Comparison of ENCODE assay signal across 2 cellular contexts in the genomic region with DNA sequence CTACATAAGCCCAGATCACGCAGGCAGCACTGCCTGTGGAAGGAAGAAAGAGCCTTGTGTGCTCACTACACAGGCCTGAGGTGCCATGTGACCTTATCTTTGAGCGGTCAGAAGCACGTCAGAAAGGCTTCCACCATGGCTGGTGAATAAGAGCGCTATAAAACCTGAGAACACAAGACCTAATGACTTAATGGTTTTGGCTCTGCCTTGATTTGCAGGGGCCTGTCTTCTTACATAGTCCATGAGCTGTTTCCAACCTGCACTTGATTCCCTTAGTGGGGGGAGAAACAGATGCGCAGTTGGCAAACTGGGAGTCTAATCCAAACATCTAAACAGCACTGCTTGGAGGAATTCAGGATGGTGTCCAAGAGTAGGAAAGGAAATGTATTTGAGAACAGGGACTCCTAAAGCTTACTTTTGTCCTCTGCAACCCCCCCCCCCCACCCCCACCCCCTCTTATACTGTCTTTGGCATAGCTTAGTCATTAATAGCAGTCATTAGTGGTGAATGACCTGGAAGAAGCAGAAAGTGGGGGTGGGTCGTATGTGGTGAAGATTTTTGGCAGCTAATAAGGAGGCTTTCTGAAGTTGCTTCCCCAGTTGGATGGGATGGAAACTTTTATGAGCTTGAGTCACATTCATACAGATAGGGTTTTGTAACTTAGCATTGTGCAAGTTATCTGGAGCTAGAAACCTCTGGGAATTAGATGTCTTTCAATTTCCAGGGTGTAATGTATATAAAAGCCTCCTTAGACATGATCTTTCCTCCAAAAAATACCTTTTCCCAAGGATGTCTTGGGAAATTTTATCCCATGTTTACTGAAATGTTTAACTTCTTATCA.
TF ChIP-seq lines count a peak whose summit lies in the region.

No MANE protein-coding gene starts in this region.

TF ChIP-seq in SK-N-SH, 30 proteins besides CTCF, POLR2A, EP300 and RAD21:
- TF ChIP-seq, protein P1, sequence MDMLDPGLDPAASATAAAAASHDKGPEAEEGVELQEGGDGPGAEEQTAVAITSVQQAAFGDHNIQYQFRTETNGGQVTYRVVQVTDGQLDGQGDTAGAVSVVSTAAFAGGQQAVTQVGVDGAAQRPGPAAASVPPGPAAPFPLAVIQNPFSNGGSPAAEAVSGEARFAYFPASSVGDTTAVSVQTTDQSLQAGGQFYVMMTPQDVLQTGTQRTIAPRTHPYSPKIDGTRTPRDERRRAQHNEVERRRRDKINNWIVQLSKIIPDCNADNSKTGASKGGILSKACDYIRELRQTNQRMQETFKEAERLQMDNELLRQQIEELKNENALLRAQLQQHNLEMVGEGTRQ (IDR thresholded peaks at IDR 0.05; ENCODE audit: borderline replicate concordance, low read depth, low read length): no peak
- TF ChIP-seq EZH2phosphoT487 (IDR thresholded peaks at IDR 0.05; ENCODE audit: borderline replicate concordance, low read depth): no peak
- TF ChIP-seq TEAD4 (IDR thresholded peaks at IDR 0.05; ENCODE audit: borderline replicate concordance, insufficient read depth): no peak
- TF ChIP-seq RXRA (IDR thresholded peaks at IDR 0.05; ENCODE audit: borderline replicate concordance, low read depth): no peak
- peak; percentile 38; the same call in 1 of the 2 replicates for TF ChIP-seq NFIC (IDR thresholded peaks at IDR 0.05; ENCODE audit: borderline replicate concordance)
- TF ChIP-seq FOSL2 (IDR thresholded peaks at IDR 0.05; ENCODE audit: borderline replicate concordance, low read depth): peak; percentile 38; the same call in 1 of the 2 replicates
- TF ChIP-seq TCF12 (IDR thresholded peaks at IDR 0.05): peak; percentile 42; the same call in 1 of the 2 replicates
- TF ChIP-seq CHD2 (IDR thresholded peaks at IDR 0.05; ENCODE audit: low read length, partially characterized antibody): no peak
TF ChIP-seq in SK-N-SH: peak in this region for 3.

TF ChIP-seq in SK-N-SH treated with all-trans-retinoic acid at 6 μM for 48 hours, 23 proteins besides CTCF, POLR2A, EP300 and RAD21:
- no peak for TF ChIP-seq CREB5 (CRISPR knock-in tag; IDR thresholded peaks at IDR 0.05; ENCODE audit: low read depth)
- no peak for TF ChIP-seq ARNTL (CRISPR knock-in tag; IDR thresholded peaks at IDR 0.05; ENCODE audit: borderline replicate concordance, low read depth)
- no peak for TF ChIP-seq POU6F1 (CRISPR knock-in tag; IDR thresholded peaks at IDR 0.05; ENCODE audit: borderline replicate concordance, low read depth)
- no peak for TF ChIP-seq BACH2 (CRISPR knock-in tag; IDR thresholded peaks at IDR 0.05; ENCODE audit: borderline replicate concordance)
- TF ChIP-seq ZFP30 (CRISPR knock-in tag; IDR thresholded peaks at IDR 0.05): no peak
- no peak for TF ChIP-seq TSHZ2 (CRISPR knock-in tag; IDR thresholded peaks at IDR 0.05)
- TF ChIP-seq, protein P2, sequence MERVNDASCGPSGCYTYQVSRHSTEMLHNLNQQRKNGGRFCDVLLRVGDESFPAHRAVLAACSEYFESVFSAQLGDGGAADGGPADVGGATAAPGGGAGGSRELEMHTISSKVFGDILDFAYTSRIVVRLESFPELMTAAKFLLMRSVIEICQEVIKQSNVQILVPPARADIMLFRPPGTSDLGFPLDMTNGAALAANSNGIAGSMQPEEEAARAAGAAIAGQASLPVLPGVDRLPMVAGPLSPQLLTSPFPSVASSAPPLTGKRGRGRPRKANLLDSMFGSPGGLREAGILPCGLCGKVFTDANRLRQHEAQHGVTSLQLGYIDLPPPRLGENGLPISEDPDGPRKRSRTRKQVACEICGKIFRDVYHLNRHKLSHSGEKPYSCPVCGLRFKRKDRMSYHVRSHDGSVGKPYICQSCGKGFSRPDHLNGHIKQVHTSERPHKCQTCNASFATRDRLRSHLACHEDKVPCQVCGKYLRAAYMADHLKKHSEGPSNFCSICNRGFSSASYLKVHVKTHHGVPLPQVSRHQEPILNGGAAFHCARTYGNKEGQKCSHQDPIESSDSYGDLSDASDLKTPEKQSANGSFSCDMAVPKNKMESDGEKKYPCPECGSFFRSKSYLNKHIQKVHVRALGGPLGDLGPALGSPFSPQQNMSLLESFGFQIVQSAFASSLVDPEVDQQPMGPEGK (CRISPR knock-in tag; IDR thresholded peaks at IDR 0.05; ENCODE audit: borderline replicate concordance): no peak
